ENCODE assay signal across 1 cellular context in the genomic region with DNA sequence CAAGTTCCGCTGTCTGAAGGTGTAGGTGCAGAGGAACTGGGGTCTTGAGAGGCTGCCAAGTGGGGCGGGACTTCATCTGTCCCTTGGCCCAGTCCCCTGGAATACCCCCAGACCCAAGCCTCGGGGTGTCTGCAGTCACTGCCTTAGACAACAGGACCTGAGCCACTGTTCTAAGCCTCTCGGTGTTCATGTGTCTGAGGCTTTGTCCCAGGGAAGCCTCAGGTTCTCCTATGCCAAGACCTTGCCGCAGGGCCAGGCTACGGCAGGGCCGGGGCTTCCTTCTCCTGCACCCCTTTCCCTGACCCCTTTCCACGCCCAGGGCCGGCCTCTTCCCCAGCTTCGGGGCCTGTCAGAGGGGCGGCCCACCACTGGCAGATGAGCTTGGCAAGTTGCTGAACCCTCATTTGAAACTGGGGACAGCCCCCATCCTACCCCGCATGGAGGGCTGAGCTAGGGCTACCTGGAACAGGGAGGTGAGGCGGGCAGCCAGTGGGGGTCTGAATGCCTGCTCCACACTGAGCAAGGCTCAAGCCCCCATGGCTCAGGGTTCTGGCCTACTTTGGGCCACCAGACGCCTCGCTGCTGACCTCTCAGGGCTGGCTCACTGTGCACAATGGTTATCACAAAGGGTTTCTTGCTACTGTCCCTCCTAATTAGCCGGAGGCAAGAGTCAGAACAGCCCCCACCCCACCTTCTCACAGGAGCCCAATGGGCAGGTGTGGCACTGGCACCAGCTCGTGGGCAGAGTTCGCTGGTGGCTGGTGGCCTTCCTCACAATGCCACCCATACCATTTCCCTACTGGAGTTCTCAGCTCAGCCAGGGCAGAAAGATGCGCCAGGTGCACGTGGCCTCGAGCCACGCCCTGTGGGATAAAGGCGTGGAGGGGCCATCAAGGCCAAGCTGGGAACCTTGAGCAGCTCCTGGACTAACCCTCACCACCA.
TF ChIP-seq lines count a peak whose summit lies in the region.

No MANE protein-coding gene starts in this region.

TF ChIP-seq in HepG2, 621 proteins besides CTCF, POLR2A, EP300 and RAD21 (continued from another document and continues in another):
- TF ChIP-seq, protein P1, sequence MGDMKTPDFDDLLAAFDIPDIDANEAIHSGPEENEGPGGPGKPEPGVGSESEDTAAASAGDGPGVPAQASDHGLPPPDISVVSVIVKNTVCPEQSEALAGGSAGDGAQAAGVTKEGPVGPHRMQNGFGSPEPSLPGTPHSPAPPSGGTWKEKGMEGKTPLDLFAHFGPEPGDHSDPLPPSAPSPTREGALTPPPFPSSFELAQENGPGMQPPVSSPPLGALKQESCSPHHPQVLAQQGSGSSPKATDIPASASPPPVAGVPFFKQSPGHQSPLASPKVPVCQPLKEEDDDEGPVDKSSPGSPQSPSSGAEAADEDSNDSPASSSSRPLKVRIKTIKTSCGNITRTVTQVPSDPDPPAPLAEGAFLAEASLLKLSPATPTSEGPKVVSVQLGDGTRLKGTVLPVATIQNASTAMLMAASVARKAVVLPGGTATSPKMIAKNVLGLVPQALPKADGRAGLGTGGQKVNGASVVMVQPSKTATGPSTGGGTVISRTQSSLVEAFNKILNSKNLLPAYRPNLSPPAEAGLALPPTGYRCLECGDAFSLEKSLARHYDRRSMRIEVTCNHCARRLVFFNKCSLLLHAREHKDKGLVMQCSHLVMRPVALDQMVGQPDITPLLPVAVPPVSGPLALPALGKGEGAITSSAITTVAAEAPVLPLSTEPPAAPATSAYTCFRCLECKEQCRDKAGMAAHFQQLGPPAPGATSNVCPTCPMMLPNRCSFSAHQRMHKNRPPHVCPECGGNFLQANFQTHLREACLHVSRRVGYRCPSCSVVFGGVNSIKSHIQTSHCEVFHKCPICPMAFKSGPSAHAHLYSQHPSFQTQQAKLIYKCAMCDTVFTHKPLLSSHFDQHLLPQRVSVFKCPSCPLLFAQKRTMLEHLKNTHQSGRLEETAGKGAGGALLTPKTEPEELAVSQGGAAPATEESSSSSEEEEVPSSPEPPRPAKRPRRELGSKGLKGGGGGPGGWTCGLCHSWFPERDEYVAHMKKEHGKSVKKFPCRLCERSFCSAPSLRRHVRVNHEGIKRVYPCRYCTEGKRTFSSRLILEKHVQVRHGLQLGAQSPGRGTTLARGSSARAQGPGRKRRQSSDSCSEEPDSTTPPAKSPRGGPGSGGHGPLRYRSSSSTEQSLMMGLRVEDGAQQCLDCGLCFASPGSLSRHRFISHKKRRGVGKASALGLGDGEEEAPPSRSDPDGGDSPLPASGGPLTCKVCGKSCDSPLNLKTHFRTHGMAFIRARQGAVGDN (CRISPR knock-in tag; IDR thresholded peaks at IDR 0.05): 0 out of 2 replicates have a peak, but pooled peaks have one; percentile 23
- 0 out of 2 replicates have a peak, but pooled peaks have one; percentile 36 for TF ChIP-seq ZNF780A (CRISPR knock-in tag; IDR thresholded peaks at IDR 0.05)
- TF ChIP-seq HNRNPLL (IDR thresholded peaks at IDR 0.05; ENCODE audit: low read depth, low read length, poor library complexity, severe bottlenecking): peak; percentile 33
- TF ChIP-seq, protein P2, sequence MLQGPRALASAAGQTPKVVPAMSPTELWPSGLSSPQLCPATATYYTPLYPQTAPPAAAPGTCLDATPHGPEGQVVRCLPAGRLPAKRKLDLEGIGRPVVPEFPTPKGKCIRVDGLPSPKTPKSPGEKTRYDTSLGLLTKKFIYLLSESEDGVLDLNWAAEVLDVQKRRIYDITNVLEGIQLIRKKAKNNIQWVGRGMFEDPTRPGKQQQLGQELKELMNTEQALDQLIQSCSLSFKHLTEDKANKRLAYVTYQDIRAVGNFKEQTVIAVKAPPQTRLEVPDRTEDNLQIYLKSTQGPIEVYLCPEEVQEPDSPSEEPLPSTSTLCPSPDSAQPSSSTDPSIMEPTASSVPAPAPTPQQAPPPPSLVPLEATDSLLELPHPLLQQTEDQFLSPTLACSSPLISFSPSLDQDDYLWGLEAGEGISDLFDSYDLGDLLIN (CRISPR knock-in tag; IDR thresholded peaks at IDR 0.05; ENCODE audit: borderline replicate concordance): peak; percentile 32; the same call in 1 of the 2 replicates
- TF ChIP-seq ZNF350 (CRISPR knock-in tag; IDR thresholded peaks at IDR 0.05; ENCODE audit: borderline replicate concordance, low read depth): no peak
- TF ChIP-seq, protein P3, sequence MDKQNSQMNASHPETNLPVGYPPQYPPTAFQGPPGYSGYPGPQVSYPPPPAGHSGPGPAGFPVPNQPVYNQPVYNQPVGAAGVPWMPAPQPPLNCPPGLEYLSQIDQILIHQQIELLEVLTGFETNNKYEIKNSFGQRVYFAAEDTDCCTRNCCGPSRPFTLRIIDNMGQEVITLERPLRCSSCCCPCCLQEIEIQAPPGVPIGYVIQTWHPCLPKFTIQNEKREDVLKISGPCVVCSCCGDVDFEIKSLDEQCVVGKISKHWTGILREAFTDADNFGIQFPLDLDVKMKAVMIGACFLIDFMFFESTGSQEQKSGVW (CRISPR knock-in tag; IDR thresholded peaks at IDR 0.05; ENCODE audit: borderline replicate concordance): no peak
- no peak for TF ChIP-seq ZNF644 (CRISPR knock-in tag; IDR thresholded peaks at IDR 0.05; ENCODE audit: low read depth)
- TF ChIP-seq, protein P4, sequence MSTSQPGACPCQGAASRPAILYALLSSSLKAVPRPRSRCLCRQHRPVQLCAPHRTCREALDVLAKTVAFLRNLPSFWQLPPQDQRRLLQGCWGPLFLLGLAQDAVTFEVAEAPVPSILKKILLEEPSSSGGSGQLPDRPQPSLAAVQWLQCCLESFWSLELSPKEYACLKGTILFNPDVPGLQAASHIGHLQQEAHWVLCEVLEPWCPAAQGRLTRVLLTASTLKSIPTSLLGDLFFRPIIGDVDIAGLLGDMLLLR (CRISPR knock-in tag; IDR thresholded peaks at IDR 0.05): 0 out of 2 replicates have a peak, but pooled peaks have one; percentile 19
- no peak for TF ChIP-seq KLF9 (CRISPR knock-in tag; IDR thresholded peaks at IDR 0.05; ENCODE audit: low read depth)
- peak; percentile 68; the same call in 1 of the 2 replicates for TF ChIP-seq PAF1 (CRISPR knock-in tag; IDR thresholded peaks at IDR 0.05)
- TF ChIP-seq ZFP37 (CRISPR knock-in tag; IDR thresholded peaks at IDR 0.05; ENCODE audit: borderline replicate concordance): 0 out of 2 replicates have a peak, but pooled peaks have one; percentile 38
- TF ChIP-seq, protein P5, sequence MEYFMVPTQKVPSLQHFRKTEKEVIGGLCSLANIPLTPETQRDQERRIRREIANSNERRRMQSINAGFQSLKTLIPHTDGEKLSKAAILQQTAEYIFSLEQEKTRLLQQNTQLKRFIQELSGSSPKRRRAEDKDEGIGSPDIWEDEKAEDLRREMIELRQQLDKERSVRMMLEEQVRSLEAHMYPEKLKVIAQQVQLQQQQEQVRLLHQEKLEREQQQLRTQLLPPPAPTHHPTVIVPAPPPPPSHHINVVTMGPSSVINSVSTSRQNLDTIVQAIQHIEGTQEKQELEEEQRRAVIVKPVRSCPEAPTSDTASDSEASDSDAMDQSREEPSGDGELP (IDR thresholded peaks at IDR 0.05; ENCODE audit: borderline replicate concordance, low read depth): no peak
- no peak for TF ChIP-seq ZNF124 (CRISPR knock-in tag; IDR thresholded peaks at IDR 0.05)
- no peak for TF ChIP-seq ZNF274 (CRISPR knock-in tag; IDR thresholded peaks at IDR 0.05)
- TF ChIP-seq ARID2 (CRISPR knock-in tag; IDR thresholded peaks at IDR 0.05; ENCODE audit: borderline replicate concordance): no peak
- TF ChIP-seq AGO2 (optimal IDR thresholded peaks at IDR 0.05; ENCODE audit: low read depth, low read length): peak; percentile 98
- TF ChIP-seq, protein P6, sequence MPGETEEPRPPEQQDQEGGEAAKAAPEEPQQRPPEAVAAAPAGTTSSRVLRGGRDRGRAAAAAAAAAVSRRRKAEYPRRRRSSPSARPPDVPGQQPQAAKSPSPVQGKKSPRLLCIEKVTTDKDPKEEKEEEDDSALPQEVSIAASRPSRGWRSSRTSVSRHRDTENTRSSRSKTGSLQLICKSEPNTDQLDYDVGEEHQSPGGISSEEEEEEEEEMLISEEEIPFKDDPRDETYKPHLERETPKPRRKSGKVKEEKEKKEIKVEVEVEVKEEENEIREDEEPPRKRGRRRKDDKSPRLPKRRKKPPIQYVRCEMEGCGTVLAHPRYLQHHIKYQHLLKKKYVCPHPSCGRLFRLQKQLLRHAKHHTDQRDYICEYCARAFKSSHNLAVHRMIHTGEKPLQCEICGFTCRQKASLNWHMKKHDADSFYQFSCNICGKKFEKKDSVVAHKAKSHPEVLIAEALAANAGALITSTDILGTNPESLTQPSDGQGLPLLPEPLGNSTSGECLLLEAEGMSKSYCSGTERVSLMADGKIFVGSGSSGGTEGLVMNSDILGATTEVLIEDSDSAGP (CRISPR knock-in tag; IDR thresholded peaks at IDR 0.05; ENCODE audit: borderline replicate concordance): peak; percentile 16; the same call in 1 of the 2 replicates
- TF ChIP-seq, protein P7, sequence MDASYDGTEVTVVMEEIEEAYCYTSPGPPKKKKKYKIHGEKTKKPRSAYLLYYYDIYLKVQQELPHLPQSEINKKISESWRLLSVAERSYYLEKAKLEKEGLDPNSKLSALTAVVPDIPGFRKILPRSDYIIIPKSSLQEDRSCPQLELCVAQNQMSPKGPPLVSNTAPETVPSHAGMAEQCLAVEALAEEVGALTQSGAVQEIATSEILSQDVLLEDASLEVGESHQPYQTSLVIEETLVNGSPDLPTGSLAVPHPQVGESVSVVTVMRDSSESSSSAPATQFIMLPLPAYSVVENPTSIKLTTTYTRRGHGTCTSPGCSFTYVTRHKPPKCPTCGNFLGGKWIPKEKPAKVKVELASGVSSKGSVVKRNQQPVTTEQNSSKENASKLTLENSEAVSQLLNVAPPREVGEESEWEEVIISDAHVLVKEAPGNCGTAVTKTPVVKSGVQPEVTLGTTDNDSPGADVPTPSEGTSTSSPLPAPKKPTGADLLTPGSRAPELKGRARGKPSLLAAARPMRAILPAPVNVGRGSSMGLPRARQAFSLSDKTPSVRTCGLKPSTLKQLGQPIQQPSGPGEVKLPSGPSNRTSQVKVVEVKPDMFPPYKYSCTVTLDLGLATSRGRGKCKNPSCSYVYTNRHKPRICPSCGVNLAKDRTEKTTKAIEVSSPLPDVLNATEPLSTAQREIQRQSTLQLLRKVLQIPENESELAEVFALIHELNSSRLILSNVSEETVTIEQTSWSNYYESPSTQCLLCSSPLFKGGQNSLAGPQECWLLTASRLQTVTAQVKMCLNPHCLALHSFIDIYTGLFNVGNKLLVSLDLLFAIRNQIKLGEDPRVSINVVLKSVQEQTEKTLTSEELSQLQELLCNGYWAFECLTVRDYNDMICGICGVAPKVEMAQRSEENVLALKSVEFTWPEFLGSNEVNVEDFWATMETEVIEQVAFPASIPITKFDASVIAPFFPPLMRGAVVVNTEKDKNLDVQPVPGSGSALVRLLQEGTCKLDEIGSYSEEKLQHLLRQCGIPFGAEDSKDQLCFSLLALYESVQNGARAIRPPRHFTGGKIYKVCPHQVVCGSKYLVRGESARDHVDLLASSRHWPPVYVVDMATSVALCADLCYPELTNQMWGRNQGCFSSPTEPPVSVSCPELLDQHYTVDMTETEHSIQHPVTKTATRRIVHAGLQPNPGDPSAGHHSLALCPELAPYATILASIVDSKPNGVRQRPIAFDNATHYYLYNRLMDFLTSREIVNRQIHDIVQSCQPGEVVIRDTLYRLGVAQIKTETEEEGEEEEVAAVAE (CRISPR knock-in tag; IDR thresholded peaks at IDR 0.05; ENCODE audit: borderline replicate concordance): no peak
- TF ChIP-seq ZNF543 (CRISPR knock-in tag; IDR thresholded peaks at IDR 0.05): 0 out of 2 replicates have a peak, but pooled peaks have one; percentile 23
- TF ChIP-seq ZNF652 (CRISPR knock-in tag; IDR thresholded peaks at IDR 0.05; ENCODE audit: borderline replicate concordance, low read depth): no peak
- TF ChIP-seq, protein P8, sequence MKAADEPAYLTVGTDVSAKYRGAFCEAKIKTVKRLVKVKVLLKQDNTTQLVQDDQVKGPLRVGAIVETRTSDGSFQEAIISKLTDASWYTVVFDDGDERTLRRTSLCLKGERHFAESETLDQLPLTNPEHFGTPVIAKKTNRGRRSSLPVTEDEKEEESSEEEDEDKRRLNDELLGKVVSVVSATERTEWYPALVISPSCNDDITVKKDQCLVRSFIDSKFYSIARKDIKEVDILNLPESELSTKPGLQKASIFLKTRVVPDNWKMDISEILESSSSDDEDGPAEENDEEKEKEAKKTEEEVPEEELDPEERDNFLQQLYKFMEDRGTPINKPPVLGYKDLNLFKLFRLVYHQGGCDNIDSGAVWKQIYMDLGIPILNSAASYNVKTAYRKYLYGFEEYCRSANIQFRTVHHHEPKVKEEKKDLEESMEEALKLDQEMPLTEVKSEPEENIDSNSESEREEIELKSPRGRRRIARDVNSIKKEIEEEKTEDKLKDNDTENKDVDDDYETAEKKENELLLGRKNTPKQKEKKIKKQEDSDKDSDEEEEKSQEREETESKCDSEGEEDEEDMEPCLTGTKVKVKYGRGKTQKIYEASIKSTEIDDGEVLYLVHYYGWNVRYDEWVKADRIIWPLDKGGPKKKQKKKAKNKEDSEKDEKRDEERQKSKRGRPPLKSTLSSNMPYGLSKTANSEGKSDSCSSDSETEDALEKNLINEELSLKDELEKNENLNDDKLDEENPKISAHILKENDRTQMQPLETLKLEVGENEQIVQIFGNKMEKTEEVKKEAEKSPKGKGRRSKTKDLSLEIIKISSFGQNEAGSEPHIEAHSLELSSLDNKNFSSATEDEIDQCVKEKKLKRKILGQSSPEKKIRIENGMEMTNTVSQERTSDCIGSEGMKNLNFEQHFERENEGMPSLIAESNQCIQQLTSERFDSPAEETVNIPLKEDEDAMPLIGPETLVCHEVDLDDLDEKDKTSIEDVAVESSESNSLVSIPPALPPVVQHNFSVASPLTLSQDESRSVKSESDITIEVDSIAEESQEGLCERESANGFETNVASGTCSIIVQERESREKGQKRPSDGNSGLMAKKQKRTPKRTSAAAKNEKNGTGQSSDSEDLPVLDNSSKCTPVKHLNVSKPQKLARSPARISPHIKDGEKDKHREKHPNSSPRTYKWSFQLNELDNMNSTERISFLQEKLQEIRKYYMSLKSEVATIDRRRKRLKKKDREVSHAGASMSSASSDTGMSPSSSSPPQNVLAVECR (CRISPR knock-in tag; IDR thresholded peaks at IDR 0.05; ENCODE audit: borderline replicate concordance): peak; percentile 26; the same call in 1 of the 2 replicates
- TF ChIP-seq MIXL1 (CRISPR knock-in tag; IDR thresholded peaks at IDR 0.05): no peak
- TF ChIP-seq ZNF333 (CRISPR knock-in tag; IDR thresholded peaks at IDR 0.05; ENCODE audit: borderline replicate concordance): peak; percentile 50; the same call in 1 of the 2 replicates
- peak; percentile 43; the same call in 1 of the 2 replicates for TF ChIP-seq KDM2A (CRISPR knock-in tag; IDR thresholded peaks at IDR 0.05; ENCODE audit: borderline replicate concordance, low read depth)
- 0 out of 2 replicates have a peak, but pooled peaks have one; percentile 21 for TF ChIP-seq ZNF589 (CRISPR knock-in tag; conservative IDR thresholded peaks at IDR 0.05)
- no peak for TF ChIP-seq MAFF (IDR thresholded peaks at IDR 0.05; ENCODE audit: low read depth, low read length)
- no peak for TF ChIP-seq FOXO1 (CRISPR knock-in tag; IDR thresholded peaks at IDR 0.05)
- TF ChIP-seq NFKB2 (CRISPR knock-in tag; IDR thresholded peaks at IDR 0.05; ENCODE audit: borderline replicate concordance): peak; percentile 62; the same call in 1 of the 2 replicates
- 0 out of 2 replicates have a peak, but pooled peaks have one; percentile 65 for TF ChIP-seq HNRNPL (IDR thresholded peaks at IDR 0.05; ENCODE audit: low read depth, low read length)
- TF ChIP-seq ZNF724P (CRISPR knock-in tag; IDR thresholded peaks at IDR 0.05; ENCODE audit: borderline replicate concordance): no peak
